Comparison of ENCODE assay signal across 2 cellular contexts in genomic region chr11:80930038-80930437, GRCh38.
TF ChIP-seq lines count a peak whose summit lies in the region.

No MANE protein-coding gene starts in this region.

TF ChIP-seq in HepG2, 621 proteins besides CTCF, POLR2A, EP300 and RAD21:
- TF ChIP-seq CEBPB (IDR thresholded peaks at IDR 0.05; ENCODE audit: borderline replicate concordance, low read depth, low read length) (peak; percentile 54; the same call in 1 of the 2 replicates), ZNF576 (CRISPR knock-in tag; IDR thresholded peaks at IDR 0.05) (no peak)

TF ChIP-seq in IMR-90, 13 proteins besides CTCF, POLR2A, EP300 and RAD21:
- TF ChIP-seq FOS (IDR thresholded peaks at IDR 0.05; ENCODE audit: low read depth, low read length) (no peak), RCOR1 (IDR thresholded peaks at IDR 0.05; ENCODE audit: insufficient replicate concordance, low read length) (no peak), BHLHE40 (IDR thresholded peaks at IDR 0.05; ENCODE audit: low read depth, low read length) (no peak), MXI1 (IDR thresholded peaks at IDR 0.05; ENCODE audit: borderline replicate concordance, low read depth, low read length) (no peak), NFE2L2 (IDR thresholded peaks at IDR 0.05; ENCODE audit: low read depth, low read length) (no peak), CHD1 (IDR thresholded peaks at IDR 0.05; ENCODE audit: low read depth, low read length) (no peak), CEBPB (IDR thresholded peaks at IDR 0.05; ENCODE audit: low read depth, low read length) (peak; percentile 63), MAZ (IDR thresholded peaks at IDR 0.05; ENCODE audit: borderline replicate concordance, low read depth, low read length) (no peak)
- TF ChIP-seq, protein P1, sequence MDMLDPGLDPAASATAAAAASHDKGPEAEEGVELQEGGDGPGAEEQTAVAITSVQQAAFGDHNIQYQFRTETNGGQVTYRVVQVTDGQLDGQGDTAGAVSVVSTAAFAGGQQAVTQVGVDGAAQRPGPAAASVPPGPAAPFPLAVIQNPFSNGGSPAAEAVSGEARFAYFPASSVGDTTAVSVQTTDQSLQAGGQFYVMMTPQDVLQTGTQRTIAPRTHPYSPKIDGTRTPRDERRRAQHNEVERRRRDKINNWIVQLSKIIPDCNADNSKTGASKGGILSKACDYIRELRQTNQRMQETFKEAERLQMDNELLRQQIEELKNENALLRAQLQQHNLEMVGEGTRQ (IDR thresholded peaks at IDR 0.05; ENCODE audit: low read depth, low read length), result no peak
TF ChIP-seq in IMR-90: peak in this region for 1.
